In genomic region chr22:30325065-30325720, GRCh38 we compare ENCODE assay signal across 1 cellular context.
TF ChIP-seq lines count a peak whose summit lies in the region.

No MANE protein-coding gene starts in this region.

TF ChIP-seq in endothelial cell of umbilical vein, 7 proteins besides CTCF, POLR2A, EP300 and RAD21 (continued from another document):
- TF ChIP-seq MAX (IDR thresholded peaks at IDR 0.05; ENCODE audit: insufficient read depth, insufficient read length) (no peak), JUN (IDR thresholded peaks at IDR 0.05; ENCODE audit: borderline replicate concordance, insufficient read depth, insufficient read length, low read depth) (no peak), POLR2AphosphoS5 (IDR thresholded peaks at IDR 0.05; ENCODE audit: insufficient read depth, low read depth, low read length) (no peak), EZH2 (IDR thresholded peaks at IDR 0.05; ENCODE audit: borderline replicate concordance, low read depth, low read length, severe bottlenecking) (no peak)
